ENCODE assay signal across 13 cellular contexts in genomic region chr3:14322667-14323295, GRCh38.
DNase-seq lines count a peak whose midpoint lies in the region; ATAC-seq and TF ChIP-seq lines count a peak whose summit lies in the region.
"Had no signal": no experiment of that assay in that cellular context is flagged by ENCODE, and none has a peak within 500 bp of the region (broad histone marks: within the 10 kb centered on the region; RNA-seq: fewer than 3 reads in every experiment).

No MANE protein-coding gene starts in this region.

- peak overlapping the region; percentile 43; the same call in 1 of the 2 replicates for H2AFZ ChIP-seq in GM23338
- no peak overlapping the region for H2AFZ ChIP-seq in neuronal stem cell (ENCODE audit: low read length)

- no peaks in the 10 kb centered on the region for H3F3A ChIP-seq in GM23338 (replicated peaks; ENCODE audit: low read depth)

- no peaks in the 10 kb centered on the region for H3K36me3 ChIP-seq in GM23338 (ENCODE audit: insufficient read depth)
- H3K36me3 ChIP-seq in neuronal stem cell (replicated peaks in 1 of 2; ENCODE audit: control insufficient read depth in 2 of 2, insufficient read depth in 2 of 2, low read length in 2 of 2), result no peaks in the 10 kb centered on the region
- H3K36me3 ChIP-seq in spleen, result no peaks in the 10 kb centered on the region
- no peaks in the 10 kb centered on the region for H3K36me3 ChIP-seq in sigmoid colon

- H3K4me3 ChIP-seq in GM23338 (no peak overlapping the region), neuronal stem cell (ENCODE audit: low read length in 2 of 2) (no peak overlapping the region), spleen (no peak overlapping the region), sigmoid colon (no peak overlapping the region)

- H3K23ac ChIP-seq in neuronal stem cell (ENCODE audit: low read depth, low read length, poor library complexity), result no peak overlapping the region

- peaks cover 12% of the 10 kb centered on the region for H3K27me3 Mint-ChIP-seq in GM23338 (ENCODE audit: insufficient read depth, low read depth, poor library complexity)

- H2AK5ac ChIP-seq in neuronal stem cell (ENCODE audit: low read depth, low read length), result peak overlapping the region; percentile 22

- no peak overlapping the region for H3K27ac Mint-ChIP-seq in GM23338
- H3K27ac Mint-ChIP-seq: B cell; CD8-positive, alpha-beta memory T cell had no signal

- H3K4ac ChIP-seq in neuronal stem cell (ENCODE audit: low read length), result no peak overlapping the region

- TF ChIP-seq EP300 in sigmoid colon (IDR thresholded peaks at IDR 0.05), result no peak

- no peaks in the 10 kb centered on the region for H3K79me1 ChIP-seq in neuronal stem cell (ENCODE audit: low read depth, low read length)

- peaks cover 4% of the 10 kb centered on the region; the same call in 2 of the 3 replicates for H3K36me3 Mint-ChIP-seq in GM23338 (ENCODE audit: low read depth)

- H3K4me3 Mint-ChIP-seq in GM23338, result no peak overlapping the region
- H3K4me3 Mint-ChIP-seq: B cell; CD8-positive, alpha-beta memory T cell had no signal

- H3K9ac ChIP-seq in neuronal stem cell (ENCODE audit: low read depth, low read length, poor library complexity), result no peak overlapping the region

- H3K27me3 ChIP-seq in GM23338 (ENCODE audit: insufficient read depth), result no peaks in the 10 kb centered on the region
- H3K27me3 ChIP-seq in neuronal stem cell (ENCODE audit: control insufficient read depth in 3 of 3, insufficient read depth in 3 of 3, low read depth in 1 of 3, low read length in 3 of 3), result peaks cover 0 to 3% (median 0%) of the 10 kb centered on the region in 3 experiments
- H3K27me3 ChIP-seq in spleen (replicated peaks in 1 of 7), result peaks cover 0 to 4% (median 0%) of the 10 kb centered on the region in 7 donors
- no peaks in the 10 kb centered on the region for H3K27me3 ChIP-seq in sigmoid colon

- DNase-seq in GM23338 (ENCODE audit: low spot score) (no peak), cerebellar cortex (ENCODE audit: low spot score) (peak; percentile 33), neuronal stem cell (ENCODE audit: low spot score) (no peak), spleen (peak; percentile 64), sigmoid colon (no peak)
- DNase-seq in activated T-cell treated with anti-CD3 and anti-CD28 coated beads, Interleukin-2, amount 50 U/mL, for 1 hour, result no peak
- DNase-seq: CD8-positive, alpha-beta memory T cell; MV-4-11; NCI-H1417 treated with DMSO at 0.1 percent for 48 hours; NCI-H2029 treated with DMSO at 0.1 percent for 48 hours; NCI-H524 treated with DMSO at 0.1 percent for 48 hours had no signal

- no peak for TF ChIP-seq CTCF in GM23338 (conservative IDR thresholded peaks at IDR 0.05; ENCODE audit: low read depth in 2 of 2)
- no peak for TF ChIP-seq CTCF in spleen (IDR thresholded peaks at IDR 0.05 in 8 of 11, conservative IDR thresholded peaks at IDR 0.05 in 3 of 11)
- no peak for TF ChIP-seq CTCF in sigmoid colon (IDR thresholded peaks at IDR 0.05)

- ATAC-seq in GM23338 (no peak), GM18520 (IDR thresholded peaks at IDR 0.05; ENCODE audit: unreplicated experiment) (no peak)

- peak overlapping the region; percentile 2 for H2BK12ac ChIP-seq in neuronal stem cell (ENCODE audit: low read length)

- no peaks in the 10 kb centered on the region for H3K9me3 ChIP-seq in neuronal stem cell (replicated peaks in 1 of 2; ENCODE audit: control insufficient read depth in 2 of 2, insufficient read depth in 1 of 2, low read depth in 1 of 2, low read length in 2 of 2)
- H3K9me3 ChIP-seq in spleen, result peaks cover 0 to 13% (median 8%) of the 10 kb centered on the region in 8 donors
- no peaks in the 10 kb centered on the region for H3K9me3 ChIP-seq in sigmoid colon

- peaks cover 7% of the 10 kb centered on the region; the same call in 2 of the 3 replicates for H3K4me1 Mint-ChIP-seq in GM23338
- H3K4me1 Mint-ChIP-seq: CD8-positive, alpha-beta memory T cell had no signal

- no peak overlapping the region for H4K91ac ChIP-seq in neuronal stem cell (ENCODE audit: low read depth, low read length, poor library complexity)

- intact Hi-C loops in spleen (cut with DNase I; ENCODE audit: low total_unique reads), result no loop called here
- intact Hi-C loops in sigmoid colon (cut with DNase I), result no loop called here

- H4K8ac ChIP-seq in neuronal stem cell (ENCODE audit: low read depth, low read length), result no peak overlapping the region

- H3K9me2 ChIP-seq in GM23338 (ENCODE audit: insufficient read depth), result no peaks in the 10 kb centered on the region

- no peak overlapping the region for H3K27ac ChIP-seq in GM23338 (ENCODE audit: low read depth)
- H3K27ac ChIP-seq in neuronal stem cell (replicated peaks; ENCODE audit: low read length), result no peak overlapping the region
- peak overlapping the region; percentile 51 to 85 (median 73) for H3K27ac ChIP-seq in spleen
- no peak overlapping the region for H3K27ac ChIP-seq in sigmoid colon

- H2BK120ac ChIP-seq in neuronal stem cell (ENCODE audit: low read depth, low read length), result no peak overlapping the region

- H2BK5ac ChIP-seq in neuronal stem cell (ENCODE audit: low read length), result peak overlapping the region; percentile 55

- H3K4me1 ChIP-seq in GM23338 (ENCODE audit: insufficient read depth) (no peaks in the 10 kb centered on the region), neuronal stem cell (ENCODE audit: control insufficient read depth in 2 of 2, insufficient read depth in 1 of 2, low read depth in 1 of 2, low read length in 2 of 2) (peaks cover 0 to 8% of the 10 kb centered on the region in 2 donors), spleen (peaks cover 0 to 26% (median 7%) of the 10 kb centered on the region in 6 donors), sigmoid colon (no peaks in the 10 kb centered on the region)

- no peak for TF ChIP-seq POLR2A in spleen (IDR thresholded peaks at IDR 0.05)
- TF ChIP-seq POLR2A in sigmoid colon (IDR thresholded peaks at IDR 0.05), result no peak

- no peak overlapping the region for H3K4me2 ChIP-seq in GM23338
- no peak overlapping the region for H3K4me2 ChIP-seq in neuronal stem cell (ENCODE audit: insufficient read depth, low read length, poor library complexity, severe bottlenecking)

- H3K18ac ChIP-seq in neuronal stem cell (ENCODE audit: low read length), result no peak overlapping the region

- H3K14ac ChIP-seq in neuronal stem cell (ENCODE audit: low read length), result no peak overlapping the region

- peaks cover 4% of the 10 kb centered on the region; the same call in 1 of the 3 replicates for H3K9me3 Mint-ChIP-seq in GM23338
- H3K9me3 Mint-ChIP-seq: CD8-positive, alpha-beta memory T cell had no signal

- peak overlapping the region; percentile 13 for H2BK15ac ChIP-seq in neuronal stem cell (ENCODE audit: low read length)

- no peaks in the 10 kb centered on the region for H4K20me1 ChIP-seq in GM23338 (replicated peaks; ENCODE audit: insufficient read depth)

- no peaks in the 10 kb centered on the region for H3K79me2 ChIP-seq in GM23338 (replicated peaks; ENCODE audit: insufficient read depth)

- no CpG with 5 or more reads among the region's 12 CpGs for WGBS in neuronal stem cell (ENCODE audit: extremely low coverage in 2 of 2, insufficient read length in 2 of 2, insufficient replicate concordance in 1 of 2), 2 donors
- 62 to 78% (median 71%) methylated on average over 11 to 12 of the region's 12 CpGs for WGBS in spleen, 5 donors
- 86 to 90% methylated on average over 12 of the region's 12 CpGs for WGBS in sigmoid colon, 2 donors

TF ChIP-seq in GM23338, 12 proteins besides CTCF, POLR2A, EP300 and RAD21 (continues in another document):
- TF ChIP-seq EZH2 (IDR thresholded peaks at IDR 0.05; ENCODE audit: low read depth, unreplicated experiment), result no peak

Comparison
In these comparisons a context has a peak if more than half of its experiments do, and no peak if none do; other contexts are left out.
1. DNase-seq: peak in cerebellar cortex (single experiment) and spleen (single experiment); none in GM23338 (single experiment), neuronal stem cell (single experiment), sigmoid colon (single experiment) and activated T-cell treated with anti-CD3 and anti-CD28 coated beads, Interleukin-2, amount 50 U/mL, for 1 hour (single experiment).
2. H3K27ac ChIP-seq: peak in spleen (8 of 8); none in GM23338 (single experiment), neuronal stem cell (single experiment) and sigmoid colon (0 of 4).